Comparison of ENCODE assay signal across 9 cellular contexts in genomic region chr19:34985249-34986022, GRCh38. TPM values are rescaled to one million over a fixed set of nuclear protein-coding genes. Genes with fewer than 3 reads are reported as not detected.
DNase-seq lines count a peak whose midpoint lies in the region; ATAC-seq and TF ChIP-seq lines count a peak whose summit lies in the region.
"Had no signal": no experiment of that assay in that cellular context is flagged by ENCODE, and none has a peak within 500 bp of the region (broad histone marks: within the 10 kb centered on the region; RNA-seq: fewer than 3 reads in every experiment).

No MANE protein-coding gene starts in this region.

- H3K4me3 ChIP-seq in body of pancreas = no peak overlapping the region
- H3K4me3 ChIP-seq in right lobe of liver = no peak overlapping the region
- no peak overlapping the region for H3K4me3 ChIP-seq in Caco-2 (ENCODE audit: low read depth, low read length)

- peak; percentile 61 for DNase-seq in activated naive CD4-positive, alpha-beta T cell treated with anti-CD3 and anti-CD28 coated beads, Interleukin-2, amount 10 ng/mL, durations not matched to agents 7 days and 5 days
- DNase-seq in activated naive CD4-positive, alpha-beta T cell treated with Interleukin-2 at 50 U/mL for 16 hours = no peak
- DNase-seq in body of pancreas (peak; percentile 52 to 85 (median 72)), right lobe of liver (peak; percentile 72 to 80 (median 80)), HUDEP-2 (lab: John Stamatoyannopoulos, UW; ENCODE audit: unreplicated experiment in 76 of 76) (no peak), osteocyte (ENCODE audit: extremely low spot score, unreplicated experiment) (no peak), HPDE6-E6E7 (ENCODE audit: extremely low spot score) (no peak), Caco-2 (no peak)
- DNase-seq: midbrain had no signal

- H3K27me3 ChIP-seq in body of pancreas (no peaks in the 10 kb centered on the region), right lobe of liver (no peaks in the 10 kb centered on the region), Caco-2 (replicated peaks; ENCODE audit: control insufficient read depth, insufficient read depth, low read length) (no peaks in the 10 kb centered on the region)

- H3K4me1 Mint-ChIP-seq in activated naive CD4-positive, alpha-beta T cell treated with anti-CD3 and anti-CD28 coated beads, Interleukin-2, amount 10 ng/mL, durations not matched to agents 7 days and 5 days = peaks cover 25% of the 10 kb centered on the region
- H3K4me1 Mint-ChIP-seq in osteocyte (ENCODE audit: unreplicated experiment) = peaks cover 9% of the 10 kb centered on the region
- H3K4me1 Mint-ChIP-seq in Caco-2 (ENCODE audit: low read depth, unreplicated experiment) = no peaks in the 10 kb centered on the region

- H3K4me1 ChIP-seq in body of pancreas = peaks cover 12% of the 10 kb centered on the region
- peaks cover 0 to 12% (median 4%) of the 10 kb centered on the region in 4 donors for H3K4me1 ChIP-seq in right lobe of liver
- H3K4me1 ChIP-seq in Caco-2 = no peaks in the 10 kb centered on the region

- TF ChIP-seq CTCF in body of pancreas (IDR thresholded peaks at IDR 0.05) = no peak
- no peak for TF ChIP-seq CTCF in right lobe of liver (IDR thresholded peaks at IDR 0.05)
- no peak for TF ChIP-seq CTCF in osteocyte (IDR thresholded peaks at IDR 0.05)
- no peak for TF ChIP-seq CTCF in Caco-2 (IDR thresholded peaks at IDR 0.05; ENCODE audit: insufficient read depth in 1 of 2, low read depth in 1 of 2, low read length in 1 of 2, severe bottlenecking in 1 of 2, unreplicated experiment in 1 of 2)

- intact Hi-C loops in body of pancreas (cut with DNase I) = no loop called here
- intact Hi-C loops in right lobe of liver (cut with DNase I) = no loop called here
- intact Hi-C loops in Caco-2 (cut with micrococcal nuclease; ENCODE audit: unreplicated experiment) = no loop called here

- H3K36me3 Mint-ChIP-seq in activated naive CD4-positive, alpha-beta T cell treated with anti-CD3 and anti-CD28 coated beads, Interleukin-2, amount 10 ng/mL, durations not matched to agents 7 days and 5 days = no peaks in the 10 kb centered on the region
- H3K36me3 Mint-ChIP-seq in osteocyte (ENCODE audit: unreplicated experiment) (no peaks in the 10 kb centered on the region), Caco-2 (ENCODE audit: insufficient read depth, unreplicated experiment) (no peaks in the 10 kb centered on the region)

- H3K9me3 Mint-ChIP-seq in activated naive CD4-positive, alpha-beta T cell treated with anti-CD3 and anti-CD28 coated beads, Interleukin-2, amount 10 ng/mL, durations not matched to agents 7 days and 5 days = peaks cover 2% of the 10 kb centered on the region
- H3K9me3 Mint-ChIP-seq in osteocyte (ENCODE audit: unreplicated experiment) (peaks cover 9% of the 10 kb centered on the region), Caco-2 (ENCODE audit: unreplicated experiment) (peaks cover 19% of the 10 kb centered on the region)

- peak overlapping the region; percentile 25 for H3K4me3 Mint-ChIP-seq in activated naive CD4-positive, alpha-beta T cell treated with anti-CD3 and anti-CD28 coated beads, Interleukin-2, amount 10 ng/mL, durations not matched to agents 7 days and 5 days
- no peak overlapping the region for H3K4me3 Mint-ChIP-seq in osteocyte (ENCODE audit: unreplicated experiment)
- H3K4me3 Mint-ChIP-seq in Caco-2 (ENCODE audit: unreplicated experiment) = no peak overlapping the region

- 22 to 24% methylated on average over 7 of the region's 7 CpGs for WGBS in body of pancreas, 2 donors
- WGBS in right lobe of liver (ENCODE audit: insufficient coverage, low coverage, low lambda C conversion rate, missing lambda C conversion rate) = 25% methylated on average over 7 of the region's 7 CpGs

- H3K9me3 ChIP-seq in body of pancreas (no peaks in the 10 kb centered on the region), right lobe of liver (no peaks in the 10 kb centered on the region), Caco-2 (peaks cover 6% of the 10 kb centered on the region; the same call in 1 of the 2 replicates)

- H3K27me3 Mint-ChIP-seq in activated naive CD4-positive, alpha-beta T cell treated with anti-CD3 and anti-CD28 coated beads, Interleukin-2, amount 10 ng/mL, durations not matched to agents 7 days and 5 days = peaks cover 23% of the 10 kb centered on the region
- H3K27me3 Mint-ChIP-seq in osteocyte (ENCODE audit: unreplicated experiment) (peaks cover 11% of the 10 kb centered on the region), Caco-2 (ENCODE audit: insufficient read depth, unreplicated experiment) (no peaks in the 10 kb centered on the region)

- no TSS peak for BruUV-seq in Caco-2 (replicated peaks; lab: Mats Ljungman, UMichigan)

- CTCF ChIA-PET in activated naive CD4-positive, alpha-beta T cell treated with anti-CD3 and anti-CD28 coated beads, Interleukin-2, amount 10 ng/mL, durations not matched to agents 7 days and 5 days (lab: Charles Lee) = interaction anchor here (0.7 to 1.4 kb wide), 2 partner anchors 13 to 150 kb away, joined by 3 to 6 read pairs; partner anchors contain the start of gene LGI4
- CTCF ChIA-PET in Caco-2 (lab: Charles Lee) = no interaction called here

- ATAC-seq in body of pancreas (peak; percentile 70), right lobe of liver (peak; percentile 89 to 98 (median 95))

- H3K36me3 ChIP-seq in body of pancreas (replicated peaks in 1 of 2; ENCODE audit: insufficient read depth in 1 of 2, low read depth in 2 of 2) = no peaks in the 10 kb centered on the region
- no peaks in the 10 kb centered on the region for H3K36me3 ChIP-seq in right lobe of liver
- H3K36me3 ChIP-seq in Caco-2 (ENCODE audit: control insufficient read depth, insufficient read depth, low read length) = no peaks in the 10 kb centered on the region

- H3K27ac ChIP-seq in body of pancreas = peak overlapping the region in 2 of 4 donors; percentile 7 to 9
- peak overlapping the region in 2 of 3 donors; percentile 5 to 27 for H3K27ac ChIP-seq in right lobe of liver

- H3K27ac Mint-ChIP-seq in activated naive CD4-positive, alpha-beta T cell treated with anti-CD3 and anti-CD28 coated beads, Interleukin-2, amount 10 ng/mL, durations not matched to agents 7 days and 5 days = peak overlapping the region; percentile 81
- H3K27ac Mint-ChIP-seq in osteocyte (ENCODE audit: unreplicated experiment) (no peak overlapping the region), Caco-2 (ENCODE audit: unreplicated experiment) (no peak overlapping the region)

- POLR2A ChIA-PET in Caco-2 (lab: Charles Lee) = no interaction called here

- TF ChIP-seq POLR2A in body of pancreas (IDR thresholded peaks at IDR 0.05) (no peak), right lobe of liver (IDR thresholded peaks at IDR 0.05) (no peak)

RNA-seq across cellular contexts. Expression of gene GRAMD1A, which starts 14.7 kb away (rescaled TPM):
- total RNA-seq in body of pancreas (10 to 100 TPM; 90.8 to 94.9 TPM), right lobe of liver (10 to 100 TPM; 10.4 to 34.8 (median 15.4) TPM), osteocyte (77.8 and 80.8 TPM in 2 replicates), Caco-2 (2022) (110 and 132 TPM in 2 replicates)

RNA-seq across cellular contexts. Expression of gene ZNF792, which starts 21.4 kb away (rescaled TPM):
- total RNA-seq in body of pancreas (1 to 10 TPM; 4.0 to 7.0 TPM), right lobe of liver (1 to 10 TPM; 2.6 to 3.8 (median 3.2) TPM), osteocyte (3.0 and 4.1 TPM in 2 replicates), Caco-2 (2022) (4.5 and 5.6 TPM in 2 replicates)

RNA-seq across cellular contexts. Expression of gene SCN1B, which starts 44.8 kb away (rescaled TPM):
- total RNA-seq in body of pancreas (10 to 100 TPM in 1 of 2 donors, 1 to 10 TPM in 1; 2.3 to 23.6 TPM), right lobe of liver (1 to 10 TPM; 2.6 to 4.9 (median 3.6) TPM), osteocyte (7.3 and 8.1 TPM in 2 replicates), Caco-2 (2022) (1.7 and 1.9 TPM in 2 replicates)

RNA-seq across cellular contexts. Expression of gene HPN, which starts 56.1 kb away (rescaled TPM):
- total RNA-seq in body of pancreas = 100 to 1,000 TPM; 135 to 289 TPM
- 100 to 1,000 TPM; 285 to 486 (median 374) TPM for total RNA-seq in right lobe of liver
- total RNA-seq in osteocyte = not detected in 2 replicates
- 20.8 and 21.1 TPM in 2 replicates for total RNA-seq in Caco-2 (2022)

RNA-seq across cellular contexts. Expression of gene ZNF30, which starts 58.7 kb away (rescaled TPM):
- total RNA-seq in body of pancreas (1 to 10 TPM in 1 of 2 donors, under 1 TPM in 1; 0.66 to 2.6 TPM), right lobe of liver (1 to 10 TPM in 4 of 6 experiments, under 1 TPM in 2; 0.95 to 4.0 (median 1.4) TPM), osteocyte (3.9 and 6.2 TPM in 2 replicates), Caco-2 (2022) (5.2 and 5.6 TPM in 2 replicates)

Comparison
In these comparisons a context has a peak if more than half of its experiments do, and no peak if none do; other contexts are left out.
1. DNase-seq: peak in activated naive CD4-positive, alpha-beta T cell treated with anti-CD3 and anti-CD28 coated beads, Interleukin-2, amount 10 ng/mL, durations not matched to agents 7 days and 5 days (single experiment), body of pancreas (4 of 4) and right lobe of liver (3 of 3); none in activated naive CD4-positive, alpha-beta T cell treated with Interleukin-2 at 50 U/mL for 16 hours (single experiment), HUDEP-2 (0 of 76), osteocyte (single experiment), HPDE6-E6E7 (single experiment) and Caco-2 (0 of 2).